7 cellular contexts compared by ENCODE assay signal in genomic region chr16:87854053-87854906, GRCh38. TPM values are rescaled to one million over a fixed set of nuclear protein-coding genes. Genes with fewer than 3 reads are reported as not detected.
DNase-seq lines count a peak whose midpoint lies in the region; ATAC-seq, FAIRE-seq and TF ChIP-seq lines count a peak whose summit lies in the region.

No MANE protein-coding gene starts in this region.

- no peaks in the 10 kb centered on the region for H3K23me2 ChIP-seq in H1 (ENCODE audit: low read depth, low read length)

- H3K27me3 ChIP-seq in H7 (ENCODE audit: control insufficient read depth, insufficient read depth, low read length) (no peaks in the 10 kb centered on the region), SJCRH30 (no peaks in the 10 kb centered on the region), H1 (replicated peaks in 1 of 4; ENCODE audit: control insufficient read depth in 3 of 4, extremely low read depth in 1 of 4, insufficient read depth in 3 of 4, low read length in 3 of 4) (no peaks in the 10 kb centered on the region), small intestine (ENCODE audit: control insufficient read depth in 2 of 2, insufficient read depth in 2 of 2, low read length in 2 of 2) (no peaks in the 10 kb centered on the region)

- H3K4me3 ChIP-seq in H7 (ENCODE audit: insufficient read depth, low read depth, low read length) (no peak overlapping the region), SJCRH30 (no peak overlapping the region), H1 (ENCODE audit: extremely low read depth in 1 of 4, insufficient read depth in 2 of 4, low read depth in 3 of 4, low read length in 4 of 4) (no peak overlapping the region), small intestine (ENCODE audit: low read depth in 1 of 2, low read length in 2 of 2) (peak overlapping the region in 1 of 2 donors; percentile 21)

- peak overlapping the region; percentile 61 for H4K91ac ChIP-seq in H1 (replicated peaks; ENCODE audit: insufficient read length, low read length)

- H3K27ac ChIP-seq in SJCRH30 (peak overlapping the region; percentile 93), H1 (ENCODE audit: low read depth, low read length) (no peak overlapping the region), small intestine (ENCODE audit: low read depth in 1 of 2, low read length in 1 of 2) (peak overlapping the region; percentile 63 to 94)

- H3K79me1 ChIP-seq in H1 (ENCODE audit: low read depth, low read length), result no peaks in the 10 kb centered on the region; the same call in 1 of the 2 replicates

- H3K9me3 ChIP-seq in SJCRH30 (replicated peaks), result no peaks in the 10 kb centered on the region
- no peaks in the 10 kb centered on the region for H3K9me3 ChIP-seq in H1 (ENCODE audit: insufficient read depth in 2 of 2, low read depth in 1 of 2, low read length in 1 of 2)
- H3K9me3 ChIP-seq in small intestine (ENCODE audit: control insufficient read depth, low read depth), result no peaks in the 10 kb centered on the region

- CTCF ChIA-PET in H1 (lab: Charles Lee; ENCODE audit: partially characterized antibody), result interaction anchor here (0.9 to 9.1 kb wide), 7 partner anchors 13 to 149 kb away, joined by 3 to 181 read pairs (median 44); partner anchors contain the start of gene SLC7A5

- no peak overlapping the region for H3K56ac ChIP-seq in H1 (replicated peaks; ENCODE audit: insufficient read length, low read depth, low read length)

- no peak for ATAC-seq in GM18502 (IDR thresholded peaks at IDR 0.05; ENCODE audit: poor library complexity, unreplicated experiment)

- H2BK20ac ChIP-seq in H1 (ENCODE audit: low read length), result no peak overlapping the region

- no peak overlapping the region for H3K23ac ChIP-seq in H1 (ENCODE audit: insufficient read length)

- no peak for TF ChIP-seq EP300 in H1 (IDR thresholded peaks at IDR 0.05; ENCODE audit: borderline replicate concordance in 1 of 2, low read depth in 2 of 2, low read length in 2 of 2)

- peak overlapping the region; percentile 17; the same call in 1 of the 2 replicates for H3K18ac ChIP-seq in H1 (ENCODE audit: extremely low read depth, low read length)

- DNase-seq in H7, result peak; percentile 85
- DNase-seq in SJCRH30, result peak in 1 of 2 experiments; percentile 35
- peak in 1 of 2 experiments; percentile 60 for DNase-seq in H1 (ENCODE audit: low read depth in 1 of 2, low spot score in 2 of 2)
- no peak for DNase-seq in small intestine
- DNase-seq in AG08395 (ENCODE audit: low spot score), result no peak
- no peak for DNase-seq in KG1 (lab: John Stamatoyannopoulos, UW)

- H2AK5ac ChIP-seq in H1 (ENCODE audit: low read depth, low read length), result peak overlapping the region; percentile 82; the same call in 1 of the 2 replicates

- no peak overlapping the region for H2BK120ac ChIP-seq in H1 (replicated peaks; ENCODE audit: low read depth, low read length)

- FAIRE-seq in H1 (lab: Jason Lieb, UNC) (no peak), small intestine (lab: Jason Lieb, UNC) (no peak)

- H4K8ac ChIP-seq in H1 (ENCODE audit: extremely low read depth, insufficient read depth, low read length), result no peak overlapping the region; the same call in 1 of the 2 replicates

- peak overlapping the region; percentile 59 for H3K4ac ChIP-seq in H1 (replicated peaks; ENCODE audit: insufficient read length, low read depth, low read length)

- peaks cover 68% of the 10 kb centered on the region for H3K4me1 ChIP-seq in SJCRH30
- H3K4me1 ChIP-seq in H1 (replicated peaks in 1 of 4; ENCODE audit: control insufficient read depth in 3 of 4, insufficient read depth in 4 of 4, low read length in 3 of 4), result peaks cover 16 to 42% (median 33%) of the 10 kb centered on the region in 4 experiments
- peaks cover 2 to 18% of the 10 kb centered on the region in 2 donors for H3K4me1 ChIP-seq in small intestine (ENCODE audit: control insufficient read depth in 2 of 2, insufficient read depth in 1 of 2, low read depth in 1 of 2, low read length in 1 of 2)

- peak overlapping the region; percentile 28 for H4K5ac ChIP-seq in H1 (ENCODE audit: insufficient read length, low read depth, low read length)

- no peak overlapping the region for H3K9ac ChIP-seq in H1 (replicated peaks in 1 of 4; ENCODE audit: extremely low read depth in 1 of 4, low read depth in 3 of 4, low read length in 3 of 4)

- no peak for TF ChIP-seq RAD21 in H1 (IDR thresholded peaks at IDR 0.05 in 1 of 2, conservative IDR thresholded peaks at IDR 0.05 in 1 of 2; ENCODE audit: low read depth in 2 of 2, low read length in 2 of 2)

- peaks cover 0 to 42% of the 10 kb centered on the region in 2 experiments; a peak in 1 of 4 replicates for H3K79me2 ChIP-seq in H1 (ENCODE audit: control insufficient read depth in 1 of 2, insufficient read depth in 2 of 2, low read length in 2 of 2)

- no peak overlapping the region for H3K14ac ChIP-seq in H1 (ENCODE audit: insufficient read length)

- TF ChIP-seq CTCF in H1 (IDR thresholded peaks at IDR 0.05; ENCODE audit: control extremely low read depth in 1 of 3, insufficient read depth in 1 of 3, low read depth in 1 of 3, low read length in 3 of 3), result no peak

- no peak for TF ChIP-seq POLR2A in H1 (IDR thresholded peaks at IDR 0.05; ENCODE audit: control extremely low read depth in 1 of 2, low read depth in 2 of 2, low read length in 2 of 2)

- peak overlapping the region in 1 of 2 experiments; percentile 53; a peak in 2 of 4 replicates for H3K4me2 ChIP-seq in H1 (ENCODE audit: insufficient read depth in 1 of 2, low read depth in 2 of 2, low read length in 2 of 2)

- H2BK5ac ChIP-seq in H1 (ENCODE audit: low read depth, low read length), result peak overlapping the region; percentile 99; the same call in 1 of the 2 replicates

- peaks cover 6 to 12% of the 10 kb centered on the region in 2 experiments for H4K20me1 ChIP-seq in H1 (replicated peaks in 1 of 2; ENCODE audit: control insufficient read depth in 1 of 2, insufficient read depth in 2 of 2, low read length in 2 of 2)

- WGBS in H1 (ENCODE audit: extremely low coverage in 1 of 2, insufficient coverage in 1 of 2, insufficient read length in 1 of 2, insufficient replicate concordance in 2 of 2, low coverage in 1 of 2, low lambda C conversion rate in 2 of 2, missing lambda C conversion rate in 1 of 2), 2 experiments, result 75% methylated on average over 20 of the region's 21 CpGs; no CpG with 5 or more reads in 1 of the 2 experiments
- 10 to 47% (median 20%) methylated on average over 18 to 21 of the region's 21 CpGs for WGBS in small intestine, 3 donors

- POLR2A ChIA-PET in H1 (lab: Charles Lee; ENCODE audit: partially characterized antibody), result interaction anchor here (0.9 to 27.1 kb wide), 14 partner anchors 5 to 148 kb away, joined by 3 to 507 read pairs (median 9); partner anchors contain the start of genes BANP and SLC7A5

- H3K36me3 ChIP-seq in H7 (replicated peaks; ENCODE audit: control insufficient read depth, insufficient read depth, low read length), result peaks cover 15% of the 10 kb centered on the region
- H3K36me3 ChIP-seq in SJCRH30, result peaks cover 22% of the 10 kb centered on the region
- peaks cover 10 to 23% (median 11%) of the 10 kb centered on the region in 4 experiments; a peak in 6 of 8 replicates for H3K36me3 ChIP-seq in H1 (ENCODE audit: control insufficient read depth in 2 of 4, insufficient read depth in 4 of 4, low read length in 3 of 4)
- H3K36me3 ChIP-seq in small intestine (ENCODE audit: control insufficient read depth in 2 of 2, insufficient read depth in 2 of 2, low read length in 2 of 2), result peaks cover 0 to 4% of the 10 kb centered on the region in 2 donors

- H2BK15ac ChIP-seq in H1 (ENCODE audit: low read length), result no peak overlapping the region; the same call in 1 of the 2 replicates

- H2AFZ ChIP-seq in H1 (ENCODE audit: low read length), result no peak overlapping the region

- no peak overlapping the region for H2BK12ac ChIP-seq in H1 (ENCODE audit: low read depth, low read length)

TF ChIP-seq in H1, 55 proteins besides CTCF, POLR2A, EP300 and RAD21 (continues in another document):
- TF ChIP-seq KDM4A (IDR thresholded peaks at IDR 0.05; ENCODE audit: low read depth, low read length, severe bottlenecking) (no peak), SP2 (IDR thresholded peaks at IDR 0.05; ENCODE audit: low read length) (no peak), BCL11A (IDR thresholded peaks at IDR 0.05; ENCODE audit: low read depth in 2 of 2, low read length in 2 of 2) (no peak), GABPA (IDR thresholded peaks at IDR 0.05; ENCODE audit: borderline replicate concordance, insufficient read depth, low read length) (no peak), BRCA1 (IDR thresholded peaks at IDR 0.05; ENCODE audit: low read depth, low read length) (no peak), KDM5A (IDR thresholded peaks at IDR 0.05; ENCODE audit: low read length) (no peak), CREB1 (IDR thresholded peaks at IDR 0.05) (no peak), JUND (IDR thresholded peaks at IDR 0.05; ENCODE audit: low read length) (no peak), PHF8 (conservative IDR thresholded peaks at IDR 0.05; ENCODE audit: low read depth, low read length) (no peak), BACH1 (IDR thresholded peaks at IDR 0.05; ENCODE audit: low read length) (no peak), USF2 (IDR thresholded peaks at IDR 0.05; ENCODE audit: low read length) (no peak), JUN (IDR thresholded peaks at IDR 0.05; ENCODE audit: low read depth, low read length) (no peak), TAF7 (optimal IDR thresholded peaks at IDR 0.05; ENCODE audit: borderline replicate concordance, low read depth, low read length) (no peak), ZNF274 (IDR thresholded peaks at IDR 0.05; ENCODE audit: borderline replicate concordance, extremely low read depth, low read length) (no peak)

RNA-seq across cellular contexts. Expression of gene SLC7A5, which starts 15.0 kb away (rescaled TPM):
- total RNA-seq in H7 (2014; rRNA removed; shearing (Covaris generic)), result 91.6 and 188 TPM in 2 replicates
- 73.8 and 79.8 TPM in 2 replicates for total RNA-seq in SJCRH30 (2014; rRNA removed; shearing (Covaris generic))
- 327 and 341 TPM in 2 replicates for total RNA-seq in H1 (2021; fragmentation: NEBNext Ultra II Directional; extraction: Animal tissue kit (Norgen Biotek cat#: 25700))
- polyA plus RNA-seq in H1 (2011; rRNA removed) (68.2 and 161 TPM in 2 replicates), small intestine (10 to 100 TPM in 1 of 3 donors, 1 to 10 TPM in 2; 3.6 to 82.2 (median 4.1) TPM)
- 65.1 TPM for polyA plus RNA-seq in H1 (2011; cell fraction: cytosol; rRNA removed)
- 122 TPM for polyA plus RNA-seq in H1 (2011; cell fraction: nucleus; rRNA removed)
- polyA plus RNA-seq in H1 (2012, experiment 1 of 2), result 126 to 176 TPM (median 151 TPM) in 4 replicates
- polyA plus RNA-seq in H1 (2012, experiment 2 of 2), result 202 TPM
- polyA plus RNA-seq in H1 (2013, experiment 1 of 2), result 316 TPM
- 381 TPM for polyA plus RNA-seq in H1 (2013, experiment 2 of 2)
- 34.4 and 63.7 TPM in 2 replicates for polyA minus RNA-seq in H1 (2011; rRNA and poly(A)+ RNA removed)
- 84.2 TPM for polyA minus RNA-seq in H1 (2011; cell fraction: cytosol; rRNA and poly(A)+ RNA removed)
- 42.4 TPM for polyA minus RNA-seq in H1 (2011; cell fraction: nucleus; rRNA and poly(A)+ RNA removed)
